1 cellular context compared by ENCODE assay signal in genomic region chr10:964321-964987, GRCh38.
TF ChIP-seq lines count a peak whose summit lies in the region.

No MANE protein-coding gene starts in this region.

TF ChIP-seq in H1, 55 proteins besides CTCF, POLR2A, EP300 and RAD21:
- no peak for TF ChIP-seq NANOG (IDR thresholded peaks at IDR 0.05; ENCODE audit: insufficient read depth, low read depth, low read length, poor library complexity, severe bottlenecking)
- no peak for TF ChIP-seq POLR2AphosphoS5 (IDR thresholded peaks at IDR 0.05; ENCODE audit: low read depth, low read length)
- no peak for TF ChIP-seq BACH1 (IDR thresholded peaks at IDR 0.05; ENCODE audit: low read length)
- no peak for TF ChIP-seq KDM4A (IDR thresholded peaks at IDR 0.05; ENCODE audit: low read depth, low read length, severe bottlenecking)
- no peak for TF ChIP-seq SIN3A (conservative IDR thresholded peaks at IDR 0.05 in 1 of 2, IDR thresholded peaks at IDR 0.05 in 1 of 2; ENCODE audit: low read depth in 1 of 2, low read length in 2 of 2)
- no peak for TF ChIP-seq CBX8 (IDR thresholded peaks at IDR 0.05; ENCODE audit: borderline replicate concordance, low read depth, low read length)
- TF ChIP-seq TAF7 (optimal IDR thresholded peaks at IDR 0.05; ENCODE audit: borderline replicate concordance, low read depth, low read length), result no peak
- no peak for TF ChIP-seq TBP (IDR thresholded peaks at IDR 0.05; ENCODE audit: low read depth, low read length)
- no peak for TF ChIP-seq SRF (IDR thresholded peaks at IDR 0.05; ENCODE audit: low read depth, low read length)
- TF ChIP-seq USF2 (IDR thresholded peaks at IDR 0.05; ENCODE audit: low read length), result no peak
TF ChIP-seq in H1: peak in this region for 0.
